In the genomic region with DNA sequence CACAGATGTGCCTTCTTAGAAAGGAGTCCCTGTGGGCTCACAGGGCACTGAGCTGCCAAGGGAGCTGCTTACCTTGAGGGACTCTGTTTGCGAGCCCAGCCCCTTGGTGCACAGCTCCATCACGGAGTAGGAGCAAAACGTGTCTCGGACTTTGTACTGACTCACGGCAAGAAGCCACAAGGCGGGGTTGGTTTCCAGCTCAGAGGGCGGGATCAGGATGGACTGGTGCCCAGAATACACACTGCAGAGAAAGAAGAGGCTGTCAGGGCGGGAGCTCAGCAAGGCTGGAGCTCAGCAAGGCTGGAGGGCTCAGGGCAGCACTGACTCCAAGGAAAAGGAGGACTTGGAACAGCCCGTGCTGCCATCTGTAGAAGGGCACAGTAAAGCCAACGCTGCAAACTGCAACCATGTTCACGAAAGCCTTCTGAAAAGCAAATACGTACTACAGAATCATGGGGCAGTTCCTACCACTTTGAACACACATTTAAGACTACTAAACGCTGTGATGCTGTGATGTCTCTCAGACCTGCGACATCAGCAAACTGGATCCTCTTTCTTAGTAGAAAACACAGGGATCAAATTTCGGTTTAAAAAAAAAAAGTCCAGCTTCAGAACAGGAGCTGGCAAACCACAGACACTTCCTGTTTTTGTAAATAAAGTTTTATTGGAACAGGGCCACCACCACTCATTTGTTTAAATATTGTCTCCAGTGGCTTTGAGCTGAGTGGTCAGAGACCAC, we compare ENCODE assay signal across 1 cellular context.
TF ChIP-seq lines count a peak whose summit lies in the region.

No MANE protein-coding gene starts in this region.

TF ChIP-seq in SK-N-SH, 30 proteins besides CTCF, POLR2A, EP300 and RAD21 (continued from another document):
- TF ChIP-seq REST (IDR thresholded peaks at IDR 0.05; ENCODE audit: low read depth, low read length) = no peak
- peak; percentile 16; the same call in 1 of the 2 replicates for TF ChIP-seq YY1 (IDR thresholded peaks at IDR 0.05; ENCODE audit: low read depth)
